35 cellular contexts compared by ENCODE assay signal in the genomic region with DNA sequence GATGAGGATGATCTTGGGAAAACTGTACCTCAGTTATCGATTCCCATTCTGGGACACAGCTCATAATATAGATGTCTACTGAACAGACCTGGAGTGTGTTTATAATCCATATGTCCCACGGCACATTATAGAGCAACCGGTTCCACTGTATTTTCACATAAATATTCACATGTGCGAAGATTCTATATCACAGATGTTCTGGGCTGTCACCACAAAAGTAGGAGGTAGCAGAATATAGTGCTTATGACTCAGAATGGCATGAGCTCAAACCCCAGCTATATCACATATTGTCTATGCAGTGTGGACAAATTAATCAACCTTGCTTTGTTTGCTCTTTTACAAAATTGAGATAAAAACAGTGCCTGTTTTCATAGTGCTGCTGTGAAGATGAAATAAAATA.
"Had no signal": no experiment of that assay in that cellular context is flagged by ENCODE, and none has a peak within 500 bp of the region (broad histone marks: within the 10 kb centered on the region; RNA-seq: fewer than 3 reads in every experiment).

No MANE protein-coding gene starts in this region.

- H3K27me3 ChIP-seq: MG63 had no signal

- H3K36me3 ChIP-seq: MG63 had no signal

- H3K4me3 ChIP-seq: MG63 had no signal

- DNase-seq: Karpas-422, Kasumi-1, KG1, MG63, MM.1S, MV-4-11, NCI-H1048, NCI-H1092 treated with DMSO at 0.1 percent for 48 hours, NCI-H1105, NCI-H1105 treated with DMSO at 0.1 percent for 48 hours, NCI-H1417, NCI-H1417 treated with DMSO at 0.1 percent for 48 hours, NCI-H1436, NCI-H1436 treated with DMSO at 0.1 percent for 48 hours, NCI-H146, NCI-H1694, NCI-H1694 treated with DMSO at 0.1 percent for 48 hours, NCI-H187, NCI-H187 treated with DMSO at 0.1 percent for 48 hours, NCI-H1930, NCI-H2029, NCI-H2029 treated with DMSO at 0.1 percent for 48 hours, NCI-H2081, NCI-H2081 treated with DMSO at 0.1 percent for 48 hours, NCI-H2107, NCI-H2171, NCI-H2171 treated with DMSO at 0.1 percent for 48 hours, NCI-H2227 treated with DMSO at 0.1 percent for 48 hours, NCI-H226, NCI-H345, NCI-H446, NCI-H446 treated with DMSO at 0.1 percent for 48 hours, NCI-H510A, NCI-H510A treated with DMSO at 0.1 percent for 48 hours had no signal

- H3K9me3 ChIP-seq: MG63 had no signal

- H3K27ac ChIP-seq: KMS-11 had no signal
